8 cellular contexts compared by ENCODE assay signal in genomic region chr1:67833595-67833926, GRCh38. TPM values are rescaled to one million over a fixed set of nuclear protein-coding genes. Genes with fewer than 3 reads are reported as not detected.
DNase-seq lines count a peak whose midpoint lies in the region; ATAC-seq, FAIRE-seq and TF ChIP-seq lines count a peak whose summit lies in the region.

No MANE protein-coding gene starts in this region.

- H3K27me3 ChIP-seq in GM23248 (replicated peaks; ENCODE audit: insufficient read depth): no peaks in the 10 kb centered on the region

- in situ Hi-C loops in GM23248 (cut with MboI): loop anchor here (25.0 kb wide), 1 partner anchor 296 kb away; no protein-coding TSS in a partner anchor

- no peaks in the 10 kb centered on the region for H3K9me3 ChIP-seq in GM23248 (ENCODE audit: low read depth)

- WGBS in GM23248 (ENCODE audit: low coverage in 1 of 2, low lambda C conversion rate in 2 of 2, missing lambda C conversion rate in 2 of 2), 2 experiments: 1 to 3% methylated on average over 16 to 20 of the region's 20 CpGs

- H3K27ac ChIP-seq in GM23248 (peak overlapping the region; percentile 92), VCaP (peak overlapping the region; percentile 90)

- no peak for ATAC-seq in HG03196 (IDR thresholded peaks at IDR 0.05; ENCODE audit: unreplicated experiment)

- peaks cover 10% of the 10 kb centered on the region; the same call in 1 of the 2 replicates for H3K36me3 ChIP-seq in GM23248 (ENCODE audit: low read depth)

- peak overlapping the region; percentile 94 for H3K9ac ChIP-seq in GM23248

- H3K4me3 ChIP-seq in GM23248 (peak overlapping the region; percentile 89), fibroblast of villous mesenchyme (ENCODE audit: low read depth, low read length) (peak overlapping the region; percentile 82)

- no peaks in the 10 kb centered on the region for H3K9me2 ChIP-seq in GM23248 (ENCODE audit: insufficient read depth)

- intact Hi-C loops in posterior vena cava (cut with DNase I): loop anchor here (5.0 to 10.0 kb wide), 4 partner anchors 56 to 269 kb away; partner anchors contain the start of gene GADD45A (in 1 of the 2)

- H4K20me1 ChIP-seq in GM23248 (ENCODE audit: insufficient read depth): no peaks in the 10 kb centered on the region

- TF ChIP-seq CTCF in VCaP (conservative IDR thresholded peaks at IDR 0.05): no peak
- no peak for TF ChIP-seq CTCF in fibroblast of villous mesenchyme (IDR thresholded peaks at IDR 0.05; ENCODE audit: insufficient read depth, low read depth, low read length)

- H3K79me2 ChIP-seq in GM23248 (ENCODE audit: insufficient read depth): peaks cover 54% of the 10 kb centered on the region

- TF ChIP-seq POLR2A in GM12891 (IDR thresholded peaks at IDR 0.05; ENCODE audit: low read depth, low read length): no peak

- H3F3A ChIP-seq in GM23248 (ENCODE audit: insufficient read depth): peaks cover 38% of the 10 kb centered on the region

- H3K4me1 ChIP-seq in GM23248 (ENCODE audit: insufficient read depth): peaks cover 47% of the 10 kb centered on the region

- FAIRE-seq in GM12891 (lab: Jason Lieb, UNC): no peak

- H2AFZ ChIP-seq in GM23248: peak overlapping the region; percentile 81

- DNase-seq in GM23248 (peak; percentile 96), fibroblast of villous mesenchyme (ENCODE audit: low read depth) (peak; percentile 39), posterior vena cava (ENCODE audit: low spot score) (peak; percentile 86), GM12891 (ENCODE audit: insufficient read length, low spot score) (no peak), cortex of kidney (lab: John Stamatoyannopoulos, UW) (no peak)
- DNase-seq in stimulated activated CD4-positive, alpha-beta T cell treated with anti-CD3 and anti-CD28 coated beads, Interleukin-4, amount 100 ng/mL, for 24 hours: no peak

- peak overlapping the region; percentile 88 for H3K4me2 ChIP-seq in GM23248 (ENCODE audit: unreplicated experiment)

TF ChIP-seq in GM12891, 5 proteins besides CTCF, POLR2A, EP300 and RAD21:
- no peak for TF ChIP-seq PAX5 (IDR thresholded peaks at IDR 0.05; ENCODE audit: insufficient read depth, low read length, severe bottlenecking)
- TF ChIP-seq TAF1 (IDR thresholded peaks at IDR 0.05; ENCODE audit: low read depth, low read length): no peak
- no peak for TF ChIP-seq POLR2AphosphoS5 (IDR thresholded peaks at IDR 0.05; ENCODE audit: low read depth, low read length)
- no peak for TF ChIP-seq POU2F2 (IDR thresholded peaks at IDR 0.05; ENCODE audit: low read depth, low read length)
- TF ChIP-seq SPI1 (IDR thresholded peaks at IDR 0.05; ENCODE audit: low read depth, low read length): no peak

RNA-seq across cellular contexts. Expression of gene GNG12, which starts 0.3 kb away (rescaled TPM):
- 309 and 315 TPM in 2 replicates for total RNA-seq in GM23248 (2014; rRNA removed; shearing (Covaris generic))
- 265 TPM in 2 replicates for polyA plus RNA-seq in GM23248 (2016; fragmentation: Nextera tagmentation; extraction: Ambion mirVana)
- total RNA-seq in fibroblast of villous mesenchyme: 151 and 201 TPM in 2 replicates
- total RNA-seq in posterior vena cava: 100 to 1,000 TPM; 165 to 166 TPM
- polyA plus RNA-seq in GM12891 (2012; ENCODE audit: low read depth, missing spikeins): not detected

Comparison
In these comparisons a context has a peak if more than half of its experiments do, and no peak if none do; other contexts are left out.
1. DNase-seq: peak in GM23248 (single experiment), fibroblast of villous mesenchyme (single experiment) and posterior vena cava (single experiment); none in stimulated activated CD4-positive, alpha-beta T cell treated with anti-CD3 and anti-CD28 coated beads, Interleukin-4, amount 100 ng/mL, for 24 hours (single experiment), GM12891 (single experiment) and cortex of kidney (single experiment).